ENCODE assay signal across 1 cellular context in genomic region chrX:15789979-15790765, GRCh38.
TF ChIP-seq lines count a peak whose summit lies in the region.

Gene ZRSR2 (plus strand): TSS chrX:15790484. CDS start chrX:15790496, 12 bp downstream.

TF ChIP-seq in HepG2, 621 proteins besides CTCF, POLR2A, EP300 and RAD21 (continued from another document and continues in another):
- no peak for TF ChIP-seq NPAS2 (CRISPR knock-in tag; IDR thresholded peaks at IDR 0.05; ENCODE audit: borderline replicate concordance)
- peak; percentile 37; the same call in 1 of the 2 replicates for TF ChIP-seq SPEN (CRISPR knock-in tag; IDR thresholded peaks at IDR 0.05; ENCODE audit: low read depth)
- TF ChIP-seq GATAD1 (CRISPR knock-in tag; IDR thresholded peaks at IDR 0.05), result peak; percentile 33; the same call in 1 of the 2 replicates
- TF ChIP-seq HMGXB4 (CRISPR knock-in tag; IDR thresholded peaks at IDR 0.05; ENCODE audit: borderline replicate concordance in 1 of 2, low read depth in 1 of 2), result peak; percentile 32 to 48; a peak in 1 of 4 replicates
- TF ChIP-seq PHF5A (CRISPR knock-in tag; IDR thresholded peaks at IDR 0.05; ENCODE audit: low read depth, unreplicated experiment), result no peak
- TF ChIP-seq AKNA (CRISPR knock-in tag; IDR thresholded peaks at IDR 0.05; ENCODE audit: borderline replicate concordance), result no peak
- peak; percentile 70 for TF ChIP-seq POLR2AphosphoS5 (IDR thresholded peaks at IDR 0.05; ENCODE audit: low read depth, low read length)
- 0 out of 2 replicates have a peak, but pooled peaks have one; percentile 38 for TF ChIP-seq THAP9 (CRISPR knock-in tag; IDR thresholded peaks at IDR 0.05; ENCODE audit: borderline replicate concordance)
- 0 out of 2 replicates have a peak, but pooled peaks have one; percentile 8 for TF ChIP-seq HNF4A (CRISPR knock-in tag; IDR thresholded peaks at IDR 0.05)
- 0 out of 2 replicates have a peak, but pooled peaks have one; percentile 35 for TF ChIP-seq HDAC1 (CRISPR knock-in tag; IDR thresholded peaks at IDR 0.05)
- TF ChIP-seq ZNF468 (CRISPR knock-in tag; IDR thresholded peaks at IDR 0.05), result no peak
- peak; percentile 35; the same call in 1 of the 2 replicates for TF ChIP-seq ZFP91 (CRISPR knock-in tag; IDR thresholded peaks at IDR 0.05; ENCODE audit: borderline replicate concordance)
- TF ChIP-seq YY1 (IDR thresholded peaks at IDR 0.05; ENCODE audit: insufficient read depth, insufficient replicate concordance, low read depth, low read length), result peak; percentile 92
- peak; percentile 48; the same call in 1 of the 2 replicates for TF ChIP-seq SALL1 (CRISPR knock-in tag; IDR thresholded peaks at IDR 0.05)
- peak; percentile 46; the same call in 1 of the 2 replicates for TF ChIP-seq POGZ (CRISPR knock-in tag; IDR thresholded peaks at IDR 0.05)
- TF ChIP-seq ERF (CRISPR knock-in tag; IDR thresholded peaks at IDR 0.05), result 0 out of 2 replicates have a peak, but pooled peaks have one; percentile 18
- 0 out of 2 replicates have a peak, but pooled peaks have one; percentile 45 for TF ChIP-seq KMT2B (CRISPR knock-in tag; IDR thresholded peaks at IDR 0.05)
- peak; percentile 57; the same call in 1 of the 2 replicates for TF ChIP-seq KDM5A (IDR thresholded peaks at IDR 0.05; ENCODE audit: borderline replicate concordance, low read length)
- TF ChIP-seq ZNF34 (CRISPR knock-in tag; IDR thresholded peaks at IDR 0.05; ENCODE audit: borderline replicate concordance), result no peak
- no peak for TF ChIP-seq ZSCAN31 (CRISPR knock-in tag; IDR thresholded peaks at IDR 0.05; ENCODE audit: low read depth)
- peak; percentile 34; the same call in 1 of the 2 replicates for TF ChIP-seq THAP11 (CRISPR knock-in tag; IDR thresholded peaks at IDR 0.05)
- peak; percentile 61 for TF ChIP-seq UBTF (CRISPR knock-in tag; IDR thresholded peaks at IDR 0.05)
- TF ChIP-seq ZGPAT (CRISPR knock-in tag; IDR thresholded peaks at IDR 0.05), result peak; percentile 25; the same call in 1 of the 2 replicates
- TF ChIP-seq AGO2 (optimal IDR thresholded peaks at IDR 0.05; ENCODE audit: low read depth, low read length), result peak; percentile 33
- no peak for TF ChIP-seq ZHX2 (IDR thresholded peaks at IDR 0.05; ENCODE audit: low read depth)
- no peak for TF ChIP-seq ZHX2 (CRISPR knock-in tag; IDR thresholded peaks at IDR 0.05; ENCODE audit: borderline replicate concordance)
- 0 out of 2 replicates have a peak, but pooled peaks have one; percentile 48 for TF ChIP-seq ZNF414 (CRISPR knock-in tag; IDR thresholded peaks at IDR 0.05)
- TF ChIP-seq HDAC2 (CRISPR knock-in tag; IDR thresholded peaks at IDR 0.05), result peak; percentile 20; the same call in 1 of the 2 replicates
- no peak for TF ChIP-seq STAT5B (CRISPR knock-in tag; IDR thresholded peaks at IDR 0.05)
- TF ChIP-seq KMT2A (CRISPR knock-in tag; IDR thresholded peaks at IDR 0.05), result peak; percentile 54; the same call in 1 of the 2 replicates
